In the genomic region with DNA sequence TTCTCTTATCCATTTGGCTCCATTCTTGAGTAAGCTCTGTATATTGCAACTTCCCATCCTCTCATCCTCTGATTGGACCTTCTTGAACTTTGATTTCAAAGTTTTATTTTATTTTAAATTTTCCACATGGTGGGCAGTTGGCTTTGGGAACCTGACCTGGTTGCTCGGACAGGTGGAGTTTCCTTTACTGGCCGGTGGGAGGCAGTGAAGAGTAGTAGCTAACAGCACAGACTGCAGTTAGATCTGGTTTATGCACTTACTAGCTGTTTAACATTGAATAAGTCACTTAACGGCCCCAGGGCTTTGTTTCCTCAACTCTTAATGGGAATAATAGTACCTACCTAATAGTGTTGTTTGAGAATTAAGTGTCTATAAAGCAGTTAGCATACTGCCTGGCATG, we compare ENCODE assay signal across 12 cellular contexts.
A peak's percentile ranks its signal among the peaks of the same experiment; 100 is the strongest.
DNase-seq lines count a peak whose midpoint lies in the region; ATAC-seq and TF ChIP-seq lines count a peak whose summit lies in the region.
"Had no signal": no experiment of that assay in that cellular context is flagged by ENCODE, and none has a peak within 500 bp of the region (broad histone marks: within the 10 kb centered on the region; RNA-seq: fewer than 3 reads in every experiment).

No MANE protein-coding gene starts in this region.

- H3K36me3 Mint-ChIP-seq in activated naive CD4-positive, alpha-beta T cell treated with anti-CD3 and anti-CD28 coated beads for 36 hours (ENCODE audit: low read depth): no peaks in the 10 kb centered on the region
- H3K36me3 Mint-ChIP-seq: CD4-positive, CD25-positive, alpha-beta regulatory T cell had no signal

- CTCF ChIA-PET in activated naive CD4-positive, alpha-beta T cell treated with anti-CD3 and anti-CD28 coated beads for 36 hours (lab: Charles Lee): interaction anchor here (1.0 to 1.4 kb wide), 3 partner anchors 53 to 404 kb away, joined by 3 to 4 read pairs (median 3); no protein-coding TSS in a partner anchor
- CTCF ChIA-PET in OCI-LY7 (lab: Charles Lee; ENCODE audit: unreplicated experiment): no interaction called here

- POLR2A ChIA-PET in OCI-LY7 (lab: Charles Lee): interaction anchor here (0.5 kb wide), 1 partner anchor 30 kb away, joined by 3 read pairs; no protein-coding TSS in a partner anchor

- H3K9me3 Mint-ChIP-seq in activated naive CD4-positive, alpha-beta T cell treated with anti-CD3 and anti-CD28 coated beads for 36 hours: no peaks in the 10 kb centered on the region
- H3K9me3 Mint-ChIP-seq in stimulated activated naive CD8-positive, alpha-beta T cell treated with anti-CD3 and anti-CD28 coated beads, Interleukin-15, amount 100 ng/mL, for 72 hours: no peaks in the 10 kb centered on the region
- H3K9me3 Mint-ChIP-seq: T-helper 1 cell treated with Interleukin-12 subunit alpha and Interleukin-12 subunit beta and Interleukin-4 antibody, amounts not matched to agents 30 μg/mL and 1 μg/mL, for 36 hours had no signal

- no peak overlapping the region for H3K27ac Mint-ChIP-seq in activated naive CD4-positive, alpha-beta T cell treated with anti-CD3 and anti-CD28 coated beads for 36 hours
- H3K27ac Mint-ChIP-seq in stimulated activated naive CD8-positive, alpha-beta T cell treated with anti-CD3 and anti-CD28 coated beads, Interleukin-15, amount 100 ng/mL, for 72 hours: no peak overlapping the region
- H3K27ac Mint-ChIP-seq: CD4-positive, CD25-positive, alpha-beta regulatory T cell; T-helper 1 cell treated with Interleukin-12 subunit alpha and Interleukin-12 subunit beta and Interleukin-4 antibody, amounts not matched to agents 30 μg/mL and 1 μg/mL, for 36 hours had no signal

- ATAC-seq in upper lobe of right lung: no peak
- no peak for ATAC-seq in stimulated activated naive CD8-positive, alpha-beta T cell treated with anti-CD3 and anti-CD28 coated beads, Interleukin-15, amount 100 ng/mL, for 72 hours

- H3K4me1 ChIP-seq in OCI-LY7 (ENCODE audit: insufficient read depth, low read length, poor library complexity, severe bottlenecking) (no peaks in the 10 kb centered on the region), upper lobe of right lung (no peaks in the 10 kb centered on the region), esophagus squamous epithelium (no peaks in the 10 kb centered on the region)

- H3K4me3 ChIP-seq in OCI-LY7 (ENCODE audit: low read depth, low read length, poor library complexity, severe bottlenecking) (no peak overlapping the region), fibroblast of villous mesenchyme (ENCODE audit: low read depth, low read length) (no peak overlapping the region), upper lobe of right lung (no peak overlapping the region), esophagus squamous epithelium (no peak overlapping the region)

- H3K9me3 ChIP-seq in OCI-LY7 (ENCODE audit: low read length): no peaks in the 10 kb centered on the region
- H3K9me3 ChIP-seq in upper lobe of right lung: no peaks in the 10 kb centered on the region
- H3K9me3 ChIP-seq in esophagus squamous epithelium: no peaks in the 10 kb centered on the region

- no peak overlapping the region for H2AFZ ChIP-seq in OCI-LY7 (ENCODE audit: low read length)

- H3K79me2 ChIP-seq in OCI-LY7 (ENCODE audit: insufficient read depth, low read depth, low read length): no peaks in the 10 kb centered on the region

- TF ChIP-seq CTCF in OCI-LY7 (conservative IDR thresholded peaks at IDR 0.05; ENCODE audit: low read length) (peak; percentile 64), fibroblast of villous mesenchyme (IDR thresholded peaks at IDR 0.05; ENCODE audit: insufficient read depth, low read depth, low read length) (peak; percentile 34), upper lobe of right lung (IDR thresholded peaks at IDR 0.05) (peak; percentile 24), esophagus squamous epithelium (IDR thresholded peaks at IDR 0.05) (peak in 1 of 6 experiments; percentile 33)

- H3K36me3 ChIP-seq in OCI-LY7 (ENCODE audit: insufficient read depth, low read length): no peaks in the 10 kb centered on the region
- H3K36me3 ChIP-seq in upper lobe of right lung: no peaks in the 10 kb centered on the region
- no peaks in the 10 kb centered on the region for H3K36me3 ChIP-seq in esophagus squamous epithelium

- H3K27me3 Mint-ChIP-seq in activated naive CD4-positive, alpha-beta T cell treated with anti-CD3 and anti-CD28 coated beads for 36 hours (ENCODE audit: low read depth): peaks cover 16% of the 10 kb centered on the region
- peaks cover 18% of the 10 kb centered on the region for H3K27me3 Mint-ChIP-seq in stimulated activated naive CD8-positive, alpha-beta T cell treated with anti-CD3 and anti-CD28 coated beads, Interleukin-15, amount 100 ng/mL, for 72 hours

- intact Hi-C loops in activated naive CD4-positive, alpha-beta T cell treated with anti-CD3 and anti-CD28 coated beads for 36 hours (cut with micrococcal nuclease): no loop called here
- intact Hi-C loops in OCI-LY7 (cut with micrococcal nuclease; ENCODE audit: unreplicated experiment): no loop called here
- intact Hi-C loops in upper lobe of right lung (cut with DNase I): no loop called here
- intact Hi-C loops in esophagus squamous epithelium (cut with DNase I): no loop called here

- no peak for TF ChIP-seq POLR2A in esophagus squamous epithelium (IDR thresholded peaks at IDR 0.05)

- H3K27me3 ChIP-seq in upper lobe of right lung: no peaks in the 10 kb centered on the region
- H3K27me3 ChIP-seq in esophagus squamous epithelium: peaks cover 0 to 3% (median 0%) of the 10 kb centered on the region in 4 donors

- H3K27ac ChIP-seq in OCI-LY7 (ENCODE audit: low read depth, low read length, poor library complexity, severe bottlenecking) (no peak overlapping the region), upper lobe of right lung (no peak overlapping the region), esophagus squamous epithelium (no peak overlapping the region)

- DNase-seq in activated naive CD4-positive, alpha-beta T cell treated with anti-CD3 and anti-CD28 coated beads for 36 hours: peak; percentile 14
- DNase-seq in activated naive CD4-positive, alpha-beta T cell treated with anti-CD3 and anti-CD28 coated beads, Interleukin-2, amount 50 U/mL, for 16 hours: no peak
- no peak for DNase-seq in OCI-LY7 (ENCODE audit: low spot score)
- no peak for DNase-seq in fibroblast of villous mesenchyme (ENCODE audit: low read depth)
- no peak for DNase-seq in upper lobe of right lung
- DNase-seq in stimulated activated naive CD8-positive, alpha-beta T cell treated with anti-CD3 and anti-CD28 coated beads, Interleukin-15, amount 100 ng/mL, for 72 hours: no peak
- DNase-seq in esophagus squamous epithelium (lab: John Stamatoyannopoulos, UW): no peak
- no peak for DNase-seq in KG1 (lab: John Stamatoyannopoulos, UW)
- DNase-seq: activated gamma-delta T cell; CD4-positive, CD25-positive, alpha-beta regulatory T cell; stimulated activated CD8-positive, alpha-beta memory T cell treated with anti-CD3 and anti-CD28 coated beads, Interleukin-4, amount 100 ng/mL, for 48 hours had no signal

- H4K20me1 ChIP-seq in OCI-LY7 (ENCODE audit: insufficient read depth, low read length): no peaks in the 10 kb centered on the region

- H3K4me2 ChIP-seq in OCI-LY7 (ENCODE audit: low read length): no peak overlapping the region

- no TSS peak for BruUV-seq in OCI-LY7 (replicated peaks; lab: Mats Ljungman, UMichigan)

- H3K9me2 ChIP-seq in OCI-LY7 (ENCODE audit: insufficient read depth, low read length): no peaks in the 10 kb centered on the region

- WGBS in esophagus squamous epithelium, 2 donors: 5% methylated on average over 3 of the region's 3 CpGs

- no peak overlapping the region for H3K4me3 Mint-ChIP-seq in activated naive CD4-positive, alpha-beta T cell treated with anti-CD3 and anti-CD28 coated beads for 36 hours
- no peak overlapping the region for H3K4me3 Mint-ChIP-seq in stimulated activated naive CD8-positive, alpha-beta T cell treated with anti-CD3 and anti-CD28 coated beads, Interleukin-15, amount 100 ng/mL, for 72 hours
- H3K4me3 Mint-ChIP-seq: CD4-positive, CD25-positive, alpha-beta regulatory T cell; T-helper 1 cell treated with Interleukin-12 subunit alpha and Interleukin-12 subunit beta and Interleukin-4 antibody, amounts not matched to agents 30 μg/mL and 1 μg/mL, for 36 hours had no signal

- H3K4me1 Mint-ChIP-seq in activated naive CD4-positive, alpha-beta T cell treated with anti-CD3 and anti-CD28 coated beads for 36 hours (ENCODE audit: low read depth): no peaks in the 10 kb centered on the region
- H3K4me1 Mint-ChIP-seq in stimulated activated naive CD8-positive, alpha-beta T cell treated with anti-CD3 and anti-CD28 coated beads, Interleukin-15, amount 100 ng/mL, for 72 hours: no peaks in the 10 kb centered on the region
- H3K4me1 Mint-ChIP-seq: CD4-positive, CD25-positive, alpha-beta regulatory T cell had no signal
